In the genomic region with DNA sequence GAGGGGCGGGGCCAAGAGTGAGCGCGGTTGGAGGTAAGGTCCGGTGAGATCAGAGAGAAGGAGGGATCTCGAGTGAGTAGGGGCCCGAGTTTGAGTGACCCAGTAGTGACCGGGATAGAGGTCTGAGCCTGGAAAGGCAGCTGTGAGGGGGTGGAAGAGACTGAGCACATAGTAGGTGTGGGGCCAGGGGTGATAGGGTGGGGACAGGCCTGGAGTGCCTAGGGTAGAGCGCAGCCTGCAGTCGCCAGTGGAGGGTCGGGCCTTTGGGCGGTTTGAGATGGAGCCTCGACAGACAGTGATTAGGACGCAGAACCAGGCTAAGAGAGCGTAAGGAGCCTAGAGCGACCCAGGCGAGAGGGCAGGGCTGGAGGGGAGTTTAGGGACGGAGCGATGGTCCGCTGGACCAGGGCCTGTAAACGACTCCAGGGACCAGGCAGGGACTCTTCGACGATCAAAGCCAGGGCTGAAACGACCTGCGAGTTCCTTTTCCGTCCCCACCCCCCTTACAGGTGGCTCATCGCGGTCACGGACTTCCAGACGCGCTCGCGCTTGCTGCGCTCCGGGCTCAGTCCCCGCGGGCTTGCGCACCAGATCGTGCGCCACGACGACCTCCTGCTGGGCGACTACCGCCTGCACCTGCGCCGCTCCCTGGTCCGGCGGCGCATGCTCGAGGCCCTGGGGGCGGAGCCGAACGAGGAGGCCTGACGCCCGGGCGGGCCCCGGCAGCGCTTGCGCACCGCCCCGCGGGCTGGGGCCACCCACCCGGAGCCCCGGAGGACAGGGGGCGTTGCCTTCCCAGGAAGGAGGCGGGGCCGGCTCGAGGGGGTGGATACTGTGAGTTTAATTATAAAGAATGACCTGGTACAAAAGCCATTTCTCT, we compare ENCODE assay signal across 1 cellular context.
TF ChIP-seq lines count a peak whose summit lies in the region.

No MANE protein-coding gene starts in this region.

TF ChIP-seq in K562, 482 proteins besides CTCF, POLR2A, EP300 and RAD21 (continued from another document and continues in another):
- TF ChIP-seq JUN (IDR thresholded peaks at IDR 0.05; ENCODE audit: borderline replicate concordance, low read depth, low read length): no peak
- 0 out of 2 replicates have a peak, but pooled peaks have one; percentile 20 for TF ChIP-seq JUN (CRISPR knock-in tag; IDR thresholded peaks at IDR 0.05; ENCODE audit: borderline replicate concordance)
- TF ChIP-seq NR2F6 (CRISPR knock-in tag; IDR thresholded peaks at IDR 0.05): 0 out of 2 replicates have a peak, but pooled peaks have one; percentile 30
- TF ChIP-seq, protein P1, sequence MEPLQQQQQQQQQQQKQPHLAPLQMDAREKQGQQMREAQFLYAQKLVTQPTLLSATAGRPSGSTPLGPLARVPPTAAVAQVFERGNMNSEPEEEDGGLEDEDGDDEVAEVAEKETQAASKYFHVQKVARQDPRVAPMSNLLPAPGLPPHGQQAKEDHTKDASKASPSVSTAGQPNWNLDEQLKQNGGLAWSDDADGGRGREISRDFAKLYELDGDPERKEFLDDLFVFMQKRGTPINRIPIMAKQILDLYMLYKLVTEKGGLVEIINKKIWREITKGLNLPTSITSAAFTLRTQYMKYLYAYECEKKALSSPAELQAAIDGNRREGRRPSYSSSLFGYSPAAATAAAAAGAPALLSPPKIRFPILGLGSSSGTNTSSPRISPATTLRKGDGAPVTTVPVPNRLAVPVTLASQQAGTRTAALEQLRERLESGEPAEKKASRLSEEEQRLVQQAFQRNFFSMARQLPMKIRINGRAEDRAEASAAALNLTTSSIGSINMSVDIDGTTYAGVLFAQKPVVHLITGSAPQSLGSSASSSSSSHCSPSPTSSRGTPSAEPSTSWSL (CRISPR knock-in tag; IDR thresholded peaks at IDR 0.05; ENCODE audit: borderline replicate concordance): peak; percentile 52; the same call in 1 of the 2 replicates
- peak; percentile 83 for TF ChIP-seq ELF4 (CRISPR knock-in tag; IDR thresholded peaks at IDR 0.05)
- peak; percentile 99; the same call in 1 of the 2 replicates for TF ChIP-seq ZC3H4 (CRISPR knock-in tag; IDR thresholded peaks at IDR 0.05; ENCODE audit: borderline replicate concordance)
- TF ChIP-seq JUND (IDR thresholded peaks at IDR 0.05; ENCODE audit: borderline replicate concordance, low read depth, low read length): peak; percentile 60
- TF ChIP-seq JUND (tag; IDR thresholded peaks at IDR 0.05; ENCODE audit: borderline replicate concordance, low read depth, low read length): peak; percentile 26; the same call in 2 of the 3 replicates
- TF ChIP-seq, protein P2, sequence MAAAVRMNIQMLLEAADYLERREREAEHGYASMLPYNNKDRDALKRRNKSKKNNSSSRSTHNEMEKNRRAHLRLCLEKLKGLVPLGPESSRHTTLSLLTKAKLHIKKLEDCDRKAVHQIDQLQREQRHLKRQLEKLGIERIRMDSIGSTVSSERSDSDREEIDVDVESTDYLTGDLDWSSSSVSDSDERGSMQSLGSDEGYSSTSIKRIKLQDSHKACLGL (CRISPR knock-in tag; IDR thresholded peaks at IDR 0.05; ENCODE audit: borderline replicate concordance, poor library complexity, severe bottlenecking): no peak
- no peak for TF ChIP-seq ZNF165 (CRISPR knock-in tag; IDR thresholded peaks at IDR 0.05; ENCODE audit: borderline replicate concordance)
- peak; percentile 99 for TF ChIP-seq SUPT5H (IDR thresholded peaks at IDR 0.05)
- TF ChIP-seq, protein P3, sequence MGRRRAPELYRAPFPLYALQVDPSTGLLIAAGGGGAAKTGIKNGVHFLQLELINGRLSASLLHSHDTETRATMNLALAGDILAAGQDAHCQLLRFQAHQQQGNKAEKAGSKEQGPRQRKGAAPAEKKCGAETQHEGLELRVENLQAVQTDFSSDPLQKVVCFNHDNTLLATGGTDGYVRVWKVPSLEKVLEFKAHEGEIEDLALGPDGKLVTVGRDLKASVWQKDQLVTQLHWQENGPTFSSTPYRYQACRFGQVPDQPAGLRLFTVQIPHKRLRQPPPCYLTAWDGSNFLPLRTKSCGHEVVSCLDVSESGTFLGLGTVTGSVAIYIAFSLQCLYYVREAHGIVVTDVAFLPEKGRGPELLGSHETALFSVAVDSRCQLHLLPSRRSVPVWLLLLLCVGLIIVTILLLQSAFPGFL (CRISPR knock-in tag; IDR thresholded peaks at IDR 0.05): no peak
- no peak for TF ChIP-seq RBBP5 (IDR thresholded peaks at IDR 0.05; ENCODE audit: borderline replicate concordance, insufficient read depth, low read length, poor library complexity, severe bottlenecking)
- TF ChIP-seq HNRNPK (IDR thresholded peaks at IDR 0.05; ENCODE audit: low read depth, low read length, poor library complexity, severe bottlenecking): no peak
- TF ChIP-seq, protein P4, sequence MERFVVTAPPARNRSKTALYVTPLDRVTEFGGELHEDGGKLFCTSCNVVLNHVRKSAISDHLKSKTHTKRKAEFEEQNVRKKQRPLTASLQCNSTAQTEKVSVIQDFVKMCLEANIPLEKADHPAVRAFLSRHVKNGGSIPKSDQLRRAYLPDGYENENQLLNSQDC (CRISPR knock-in tag; IDR thresholded peaks at IDR 0.05): peak; percentile 69; the same call in 1 of the 2 replicates
- peak; percentile 26; the same call in 1 of the 2 replicates for TF ChIP-seq SOX6 (IDR thresholded peaks at IDR 0.05)
- 0 out of 2 replicates have a peak, but pooled peaks have one; percentile 71 for TF ChIP-seq PURB (CRISPR knock-in tag; IDR thresholded peaks at IDR 0.05; ENCODE audit: low read depth)
- TF ChIP-seq RFX7 (CRISPR knock-in tag; IDR thresholded peaks at IDR 0.05): peak; percentile 52; the same call in 1 of the 2 replicates
- peak; percentile 69; the same call in 1 of the 2 replicates for TF ChIP-seq TRIM28 (IDR thresholded peaks at IDR 0.05)
- TF ChIP-seq ZZZ3 (IDR thresholded peaks at IDR 0.05): no peak; the same call in 1 of the 2 replicates
- TF ChIP-seq, protein P5, sequence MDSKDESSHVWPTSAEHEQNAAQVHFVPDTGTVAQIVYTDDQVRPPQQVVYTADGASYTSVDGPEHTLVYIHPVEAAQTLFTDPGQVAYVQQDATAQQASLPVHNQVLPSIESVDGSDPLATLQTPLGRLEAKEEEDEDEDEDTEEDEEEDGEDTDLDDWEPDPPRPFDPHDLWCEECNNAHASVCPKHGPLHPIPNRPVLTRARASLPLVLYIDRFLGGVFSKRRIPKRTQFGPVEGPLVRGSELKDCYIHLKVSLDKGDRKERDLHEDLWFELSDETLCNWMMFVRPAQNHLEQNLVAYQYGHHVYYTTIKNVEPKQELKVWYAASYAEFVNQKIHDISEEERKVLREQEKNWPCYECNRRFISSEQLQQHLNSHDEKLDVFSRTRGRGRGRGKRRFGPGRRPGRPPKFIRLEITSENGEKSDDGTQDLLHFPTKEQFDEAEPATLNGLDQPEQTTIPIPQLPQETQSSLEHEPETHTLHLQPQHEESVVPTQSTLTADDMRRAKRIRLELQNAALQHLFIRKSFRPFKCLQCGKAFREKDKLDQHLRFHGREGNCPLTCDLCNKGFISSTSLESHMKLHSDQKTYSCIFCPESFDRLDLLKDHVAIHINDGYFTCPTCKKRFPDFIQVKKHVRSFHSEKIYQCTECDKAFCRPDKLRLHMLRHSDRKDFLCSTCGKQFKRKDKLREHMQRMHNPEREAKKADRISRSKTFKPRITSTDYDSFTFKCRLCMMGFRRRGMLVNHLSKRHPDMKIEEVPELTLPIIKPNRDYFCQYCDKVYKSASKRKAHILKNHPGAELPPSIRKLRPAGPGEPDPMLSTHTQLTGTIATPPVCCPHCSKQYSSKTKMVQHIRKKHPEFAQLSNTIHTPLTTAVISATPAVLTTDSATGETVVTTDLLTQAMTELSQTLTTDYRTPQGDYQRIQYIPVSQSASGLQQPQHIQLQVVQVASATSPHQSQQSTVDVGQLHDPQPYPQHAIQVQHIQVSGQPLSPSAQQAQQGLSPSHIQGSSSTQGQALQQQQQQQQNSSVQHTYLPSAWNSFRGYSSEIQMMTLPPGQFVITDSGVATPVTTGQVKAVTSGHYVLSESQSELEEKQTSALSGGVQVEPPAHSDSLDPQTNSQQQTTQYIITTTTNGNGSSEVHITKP (IDR thresholded peaks at IDR 0.05; ENCODE audit: partially characterized antibody): peak; percentile 39
- TF ChIP-seq CSDE1 (IDR thresholded peaks at IDR 0.05): peak in 1 of 2 experiments; percentile 40; a peak in 1 of 4 replicates
- TF ChIP-seq ZNF830 (CRISPR knock-in tag; IDR thresholded peaks at IDR 0.05): no peak
- TF ChIP-seq, protein P6, sequence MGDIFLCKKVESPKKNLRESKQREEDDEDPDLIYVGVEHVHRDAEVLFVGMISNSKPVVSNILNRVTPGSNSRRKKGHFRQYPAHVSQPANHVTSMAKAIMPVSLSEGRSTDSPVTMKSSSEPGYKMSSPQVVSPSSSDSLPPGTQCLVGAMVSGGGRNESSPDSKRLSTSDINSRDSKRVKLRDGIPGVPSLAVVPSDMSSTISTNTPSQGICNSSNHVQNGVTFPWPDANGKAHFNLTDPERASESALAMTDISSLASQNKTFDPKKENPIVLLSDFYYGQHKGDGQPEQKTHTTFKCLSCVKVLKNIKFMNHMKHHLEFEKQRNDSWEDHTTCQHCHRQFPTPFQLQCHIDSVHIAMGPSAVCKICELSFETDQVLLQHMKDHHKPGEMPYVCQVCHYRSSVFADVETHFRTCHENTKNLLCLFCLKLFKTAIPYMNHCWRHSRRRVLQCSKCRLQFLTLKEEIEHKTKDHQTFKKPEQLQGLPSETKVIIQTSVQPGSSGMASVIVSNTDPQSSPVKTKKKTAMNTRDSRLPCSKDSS (IDR thresholded peaks at IDR 0.05; ENCODE audit: low read depth, partially characterized antibody): no peak
- peak; percentile 92 for TF ChIP-seq POLR2G (IDR thresholded peaks at IDR 0.05; ENCODE audit: low read depth, low read length)
- TF ChIP-seq TAF1 (IDR thresholded peaks at IDR 0.05; ENCODE audit: control insufficient read depth, extremely low read depth, insufficient read depth, low read length, severe bottlenecking): peak; percentile 83
- no peak for TF ChIP-seq MAFG (tag; conservative IDR thresholded peaks at IDR 0.05)
- TF ChIP-seq, protein P7, sequence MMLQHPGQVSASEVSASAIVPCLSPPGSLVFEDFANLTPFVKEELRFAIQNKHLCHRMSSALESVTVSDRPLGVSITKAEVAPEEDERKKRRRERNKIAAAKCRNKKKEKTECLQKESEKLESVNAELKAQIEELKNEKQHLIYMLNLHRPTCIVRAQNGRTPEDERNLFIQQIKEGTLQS (IDR thresholded peaks at IDR 0.05): no peak
- TF ChIP-seq, protein P7 (CRISPR knock-in tag; conservative IDR thresholded peaks at IDR 0.05): no peak
- TF ChIP-seq ZNF76 (CRISPR knock-in tag; IDR thresholded peaks at IDR 0.05; ENCODE audit: borderline replicate concordance): no peak
- peak; percentile 58 for TF ChIP-seq MBD2 (IDR thresholded peaks at IDR 0.05; ENCODE audit: borderline replicate concordance, low read depth)
- peak; percentile 65; the same call in 1 of the 2 replicates for TF ChIP-seq ZNF586 (CRISPR knock-in tag; conservative IDR thresholded peaks at IDR 0.05)
- TF ChIP-seq DPF2 (IDR thresholded peaks at IDR 0.05): peak; percentile 72
- TF ChIP-seq POLR2AphosphoS2 (IDR thresholded peaks at IDR 0.05; ENCODE audit: low read length): peak; percentile 80; the same call in 1 of the 2 replicates
- TF ChIP-seq, protein P8, sequence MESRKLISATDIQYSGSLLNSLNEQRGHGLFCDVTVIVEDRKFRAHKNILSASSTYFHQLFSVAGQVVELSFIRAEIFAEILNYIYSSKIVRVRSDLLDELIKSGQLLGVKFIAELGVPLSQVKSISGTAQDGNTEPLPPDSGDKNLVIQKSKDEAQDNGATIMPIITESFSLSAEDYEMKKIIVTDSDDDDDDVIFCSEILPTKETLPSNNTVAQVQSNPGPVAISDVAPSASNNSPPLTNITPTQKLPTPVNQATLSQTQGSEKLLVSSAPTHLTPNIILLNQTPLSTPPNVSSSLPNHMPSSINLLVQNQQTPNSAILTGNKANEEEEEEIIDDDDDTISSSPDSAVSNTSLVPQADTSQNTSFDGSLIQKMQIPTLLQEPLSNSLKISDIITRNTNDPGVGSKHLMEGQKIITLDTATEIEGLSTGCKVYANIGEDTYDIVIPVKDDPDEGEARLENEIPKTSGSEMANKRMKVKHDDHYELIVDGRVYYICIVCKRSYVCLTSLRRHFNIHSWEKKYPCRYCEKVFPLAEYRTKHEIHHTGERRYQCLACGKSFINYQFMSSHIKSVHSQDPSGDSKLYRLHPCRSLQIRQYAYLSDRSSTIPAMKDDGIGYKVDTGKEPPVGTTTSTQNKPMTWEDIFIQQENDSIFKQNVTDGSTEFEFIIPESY (CRISPR knock-in tag; IDR thresholded peaks at IDR 0.05): peak; percentile 36; the same call in 1 of the 2 replicates
- TF ChIP-seq LCOR (CRISPR knock-in tag; IDR thresholded peaks at IDR 0.05): peak; percentile 61
- peak; percentile 45; the same call in 1 of the 2 replicates for TF ChIP-seq HCFC1 (IDR thresholded peaks at IDR 0.05; ENCODE audit: low read depth, low read length)
- TF ChIP-seq BACH1 (tag; IDR thresholded peaks at IDR 0.05): no peak
- peak; percentile 49 to 85; a peak in 2 of 4 replicates for TF ChIP-seq ARNT (IDR thresholded peaks at IDR 0.05)
- TF ChIP-seq PHF8 (IDR thresholded peaks at IDR 0.05; ENCODE audit: borderline replicate concordance, low read length): peak; percentile 74
- TF ChIP-seq KAT2B (IDR thresholded peaks at IDR 0.05; ENCODE audit: low read depth, low read length): no peak
- TF ChIP-seq, protein P9, sequence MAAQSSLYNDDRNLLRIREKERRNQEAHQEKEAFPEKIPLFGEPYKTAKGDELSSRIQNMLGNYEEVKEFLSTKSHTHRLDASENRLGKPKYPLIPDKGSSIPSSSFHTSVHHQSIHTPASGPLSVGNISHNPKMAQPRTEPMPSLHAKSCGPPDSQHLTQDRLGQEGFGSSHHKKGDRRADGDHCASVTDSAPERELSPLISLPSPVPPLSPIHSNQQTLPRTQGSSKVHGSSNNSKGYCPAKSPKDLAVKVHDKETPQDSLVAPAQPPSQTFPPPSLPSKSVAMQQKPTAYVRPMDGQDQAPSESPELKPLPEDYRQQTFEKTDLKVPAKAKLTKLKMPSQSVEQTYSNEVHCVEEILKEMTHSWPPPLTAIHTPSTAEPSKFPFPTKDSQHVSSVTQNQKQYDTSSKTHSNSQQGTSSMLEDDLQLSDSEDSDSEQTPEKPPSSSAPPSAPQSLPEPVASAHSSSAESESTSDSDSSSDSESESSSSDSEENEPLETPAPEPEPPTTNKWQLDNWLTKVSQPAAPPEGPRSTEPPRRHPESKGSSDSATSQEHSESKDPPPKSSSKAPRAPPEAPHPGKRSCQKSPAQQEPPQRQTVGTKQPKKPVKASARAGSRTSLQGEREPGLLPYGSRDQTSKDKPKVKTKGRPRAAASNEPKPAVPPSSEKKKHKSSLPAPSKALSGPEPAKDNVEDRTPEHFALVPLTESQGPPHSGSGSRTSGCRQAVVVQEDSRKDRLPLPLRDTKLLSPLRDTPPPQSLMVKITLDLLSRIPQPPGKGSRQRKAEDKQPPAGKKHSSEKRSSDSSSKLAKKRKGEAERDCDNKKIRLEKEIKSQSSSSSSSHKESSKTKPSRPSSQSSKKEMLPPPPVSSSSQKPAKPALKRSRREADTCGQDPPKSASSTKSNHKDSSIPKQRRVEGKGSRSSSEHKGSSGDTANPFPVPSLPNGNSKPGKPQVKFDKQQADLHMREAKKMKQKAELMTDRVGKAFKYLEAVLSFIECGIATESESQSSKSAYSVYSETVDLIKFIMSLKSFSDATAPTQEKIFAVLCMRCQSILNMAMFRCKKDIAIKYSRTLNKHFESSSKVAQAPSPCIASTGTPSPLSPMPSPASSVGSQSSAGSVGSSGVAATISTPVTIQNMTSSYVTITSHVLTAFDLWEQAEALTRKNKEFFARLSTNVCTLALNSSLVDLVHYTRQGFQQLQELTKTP (IDR thresholded peaks at IDR 0.05; ENCODE audit: low read depth in 1 of 2, partially characterized antibody in 2 of 2): peak; percentile 27 to 88
- no peak for TF ChIP-seq DDX20 (tag; IDR thresholded peaks at IDR 0.05; ENCODE audit: low read depth)
- TF ChIP-seq BRD4 (IDR thresholded peaks at IDR 0.05): 0 out of 2 replicates have a peak, but pooled peaks have one; percentile 47
- TF ChIP-seq ZNF143 (CRISPR knock-in tag; IDR thresholded peaks at IDR 0.05): peak; percentile 39; the same call in 1 of the 2 replicates
